In the genomic region with DNA sequence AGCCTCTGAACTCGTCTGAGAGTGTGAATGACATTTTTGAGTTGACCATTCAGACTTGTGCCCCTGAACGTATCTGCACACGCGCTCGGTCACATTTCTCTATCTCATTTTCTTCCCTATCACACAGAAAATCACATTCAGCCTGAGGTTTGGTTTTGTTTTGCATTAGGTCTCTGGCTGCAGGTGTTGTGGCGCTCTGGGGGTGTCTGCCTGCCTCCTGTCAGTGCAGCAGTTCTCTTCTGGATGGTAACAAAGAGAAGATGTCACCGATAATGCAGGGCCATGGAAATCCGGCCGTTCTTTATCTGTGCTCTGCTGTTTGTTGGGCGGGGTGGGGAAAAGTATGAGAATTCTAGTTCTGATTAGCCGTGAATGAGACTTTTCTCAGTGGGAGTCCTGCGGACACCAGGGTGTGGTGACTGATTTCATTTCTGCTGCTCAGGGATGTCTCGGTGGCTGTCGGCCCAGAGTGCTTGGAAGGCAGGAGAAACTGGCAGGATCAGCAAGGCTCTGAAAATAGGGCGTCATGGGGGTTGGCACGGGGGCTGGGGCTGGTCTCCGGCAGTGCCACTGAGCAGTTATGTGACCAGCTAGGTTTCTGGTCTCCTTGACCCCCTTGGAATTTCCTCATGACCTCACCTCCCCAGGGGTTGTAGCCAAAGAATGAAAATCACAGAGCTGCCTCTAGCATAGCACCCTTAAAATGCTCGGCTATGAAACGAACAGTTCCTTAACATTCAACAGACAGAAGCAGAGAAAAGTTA, we compare ENCODE assay signal across 1 cellular context.
TF ChIP-seq lines count a peak whose summit lies in the region.

No MANE protein-coding gene starts in this region.

TF ChIP-seq in WTC11, 78 proteins besides CTCF, POLR2A, EP300 and RAD21 (continued from another document):
- TF ChIP-seq, protein P1, sequence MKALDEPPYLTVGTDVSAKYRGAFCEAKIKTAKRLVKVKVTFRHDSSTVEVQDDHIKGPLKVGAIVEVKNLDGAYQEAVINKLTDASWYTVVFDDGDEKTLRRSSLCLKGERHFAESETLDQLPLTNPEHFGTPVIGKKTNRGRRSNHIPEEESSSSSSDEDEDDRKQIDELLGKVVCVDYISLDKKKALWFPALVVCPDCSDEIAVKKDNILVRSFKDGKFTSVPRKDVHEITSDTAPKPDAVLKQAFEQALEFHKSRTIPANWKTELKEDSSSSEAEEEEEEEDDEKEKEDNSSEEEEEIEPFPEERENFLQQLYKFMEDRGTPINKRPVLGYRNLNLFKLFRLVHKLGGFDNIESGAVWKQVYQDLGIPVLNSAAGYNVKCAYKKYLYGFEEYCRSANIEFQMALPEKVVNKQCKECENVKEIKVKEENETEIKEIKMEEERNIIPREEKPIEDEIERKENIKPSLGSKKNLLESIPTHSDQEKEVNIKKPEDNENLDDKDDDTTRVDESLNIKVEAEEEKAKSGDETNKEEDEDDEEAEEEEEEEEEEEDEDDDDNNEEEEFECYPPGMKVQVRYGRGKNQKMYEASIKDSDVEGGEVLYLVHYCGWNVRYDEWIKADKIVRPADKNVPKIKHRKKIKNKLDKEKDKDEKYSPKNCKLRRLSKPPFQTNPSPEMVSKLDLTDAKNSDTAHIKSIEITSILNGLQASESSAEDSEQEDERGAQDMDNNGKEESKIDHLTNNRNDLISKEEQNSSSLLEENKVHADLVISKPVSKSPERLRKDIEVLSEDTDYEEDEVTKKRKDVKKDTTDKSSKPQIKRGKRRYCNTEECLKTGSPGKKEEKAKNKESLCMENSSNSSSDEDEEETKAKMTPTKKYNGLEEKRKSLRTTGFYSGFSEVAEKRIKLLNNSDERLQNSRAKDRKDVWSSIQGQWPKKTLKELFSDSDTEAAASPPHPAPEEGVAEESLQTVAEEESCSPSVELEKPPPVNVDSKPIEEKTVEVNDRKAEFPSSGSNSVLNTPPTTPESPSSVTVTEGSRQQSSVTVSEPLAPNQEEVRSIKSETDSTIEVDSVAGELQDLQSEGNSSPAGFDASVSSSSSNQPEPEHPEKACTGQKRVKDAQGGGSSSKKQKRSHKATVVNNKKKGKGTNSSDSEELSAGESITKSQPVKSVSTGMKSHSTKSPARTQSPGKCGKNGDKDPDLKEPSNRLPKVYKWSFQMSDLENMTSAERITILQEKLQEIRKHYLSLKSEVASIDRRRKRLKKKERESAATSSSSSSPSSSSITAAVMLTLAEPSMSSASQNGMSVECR (CRISPR knock-in tag; IDR thresholded peaks at IDR 0.05; ENCODE audit: borderline replicate concordance) = no peak
- TF ChIP-seq ZNF396 (CRISPR knock-in tag; IDR thresholded peaks at IDR 0.05; ENCODE audit: borderline replicate concordance) (no peak), NR3C1 (CRISPR knock-in tag; conservative IDR thresholded peaks at IDR 0.05; ENCODE audit: low read depth) (no peak)
- TF ChIP-seq, protein P2, sequence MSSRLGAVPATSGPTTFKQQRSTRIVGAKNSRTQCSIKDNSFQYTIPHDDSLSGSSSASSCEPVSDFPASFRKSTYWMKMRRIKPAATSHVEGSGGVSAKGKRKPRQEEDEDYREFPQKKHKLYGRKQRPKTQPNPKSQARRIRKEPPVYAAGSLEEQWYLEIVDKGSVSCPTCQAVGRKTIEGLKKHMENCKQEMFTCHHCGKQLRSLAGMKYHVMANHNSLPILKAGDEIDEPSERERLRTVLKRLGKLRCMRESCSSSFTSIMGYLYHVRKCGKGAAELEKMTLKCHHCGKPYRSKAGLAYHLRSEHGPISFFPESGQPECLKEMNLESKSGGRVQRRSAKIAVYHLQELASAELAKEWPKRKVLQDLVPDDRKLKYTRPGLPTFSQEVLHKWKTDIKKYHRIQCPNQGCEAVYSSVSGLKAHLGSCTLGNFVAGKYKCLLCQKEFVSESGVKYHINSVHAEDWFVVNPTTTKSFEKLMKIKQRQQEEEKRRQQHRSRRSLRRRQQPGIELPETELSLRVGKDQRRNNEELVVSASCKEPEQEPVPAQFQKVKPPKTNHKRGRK (CRISPR knock-in tag; IDR thresholded peaks at IDR 0.05; ENCODE audit: borderline replicate concordance) = no peak
TF ChIP-seq in WTC11: peak in this region for 0.
